1 cellular context compared by ENCODE assay signal in genomic region chrX:23888887-23889501, GRCh38.
TF ChIP-seq lines count a peak whose summit lies in the region.

No MANE protein-coding gene starts in this region.

TF ChIP-seq in SK-N-SH treated with all-trans-retinoic acid at 6 μM for 48 hours, 23 proteins besides CTCF, POLR2A, EP300 and RAD21 (continued from another document):
- no peak for TF ChIP-seq ARNTL (CRISPR knock-in tag; IDR thresholded peaks at IDR 0.05; ENCODE audit: borderline replicate concordance, low read depth)
- no peak for TF ChIP-seq RARB (CRISPR knock-in tag; IDR thresholded peaks at IDR 0.05)
- no peak for TF ChIP-seq CSRNP3 (CRISPR knock-in tag; IDR thresholded peaks at IDR 0.05)
